Comparison of ENCODE assay signal across 29 cellular contexts in genomic region chr1:230049731-230050130, GRCh38.
"Had no signal": no experiment of that assay in that cellular context is flagged by ENCODE, and none has a peak within 500 bp of the region (broad histone marks: within the 10 kb centered on the region; RNA-seq: fewer than 3 reads in every experiment).

No MANE protein-coding gene starts in this region.

- H3K27ac ChIP-seq: ascending aorta, gastroesophageal sphincter, hepatocyte, neutrophil, vagina, WERI-Rb-1 had no signal

- H3K27me3 ChIP-seq: ascending aorta, gastroesophageal sphincter, hepatocyte, neutrophil, vagina had no signal

- H2AFZ ChIP-seq: hepatocyte had no signal

- H3K4me2 ChIP-seq: hepatocyte, smooth muscle cell had no signal

- H3K79me2 ChIP-seq: hepatocyte had no signal

- H3K36me3 ChIP-seq: ascending aorta, gastroesophageal sphincter, neutrophil, vagina, WERI-Rb-1 had no signal

- FAIRE-seq: endothelial cell of umbilical vein, keratinocyte had no signal

- H3K9me3 ChIP-seq: ascending aorta, gastroesophageal sphincter, neutrophil, vagina had no signal

- H3K4me3 ChIP-seq: ascending aorta, gastroesophageal sphincter, hepatocyte, smooth muscle cell, vagina had no signal

- DNase-seq: activated CD4-positive, alpha-beta memory T cell treated with anti-CD3 and anti-CD28 coated beads for 36 hours; activated CD4-positive, alpha-beta T cell treated with anti-CD3 and anti-CD28 coated beads for 48 hours; activated CD8-positive, alpha-beta memory T cell treated with anti-CD3 and anti-CD28 coated beads, Interleukin-2, amount 50 U/mL, for 4 hours; activated effector memory CD4-positive, alpha-beta T cell treated with anti-CD3 and anti-CD28 coated beads, Interleukin-2, amount 50 U/mL, for 16 hours; activated naive CD4-positive, alpha-beta T cell treated with anti-CD3 and anti-CD28 coated beads for 36 hours; activated naive CD8-positive, alpha-beta T cell treated with anti-CD3 and anti-CD28 coated beads for 36 hours; activated T-cell treated with anti-CD3 and anti-CD28 coated beads, Interleukin-2, amount 50 U/mL, for 1 hour; caudate nucleus; cortex of kidney; left cardiac atrium; naive B cell; nephron progenitor cell; stimulated activated CD4-positive, alpha-beta T cell treated with anti-CD3 and anti-CD28 coated beads, Interleukin-1b, Interleukin-23, amount 100 ng/mL, for 48 hours; stimulated activated CD4-positive, alpha-beta T cell treated with anti-CD3 and anti-CD28 coated beads, Interleukin-4, amount 100 ng/mL, for 4 hours; stimulated activated CD8-positive, alpha-beta memory T cell treated with anti-CD3 and anti-CD28 coated beads, Interleukin-4, amount 100 ng/mL, for 48 hours; stimulated activated naive CD8-positive, alpha-beta T cell treated with anti-CD3 and anti-CD28 coated beads, Interleukin-15, amount 100 ng/mL, for 72 hours; substantia nigra; T1000; WERI-Rb-1 had no signal

- ATAC-seq: activated CD4-positive, CD25-positive, alpha-beta regulatory T cell treated with anti-CD3 and anti-CD28 coated beads, Interleukin-2, amount 50 U/mL, for 24 hours; gastroesophageal sphincter; stimulated activated memory B cell treated with anti-CD40 and anti-IgM and Interleukin-4, amounts not matched to agents 10 μg/mL and 1 μg/mL and 100 μg/mL, for 72 hours; stimulated activated naive CD8-positive, alpha-beta T cell treated with anti-CD3 and anti-CD28 coated beads, Interleukin-15, amount 100 ng/mL, for 72 hours had no signal

- H3K4me1 ChIP-seq: ascending aorta, gastroesophageal sphincter, vagina had no signal
